Comparison of ENCODE assay signal across 18 cellular contexts in genomic region chr11:84234462-84235202, GRCh38.
DNase-seq lines count a peak whose midpoint lies in the region; ATAC-seq and TF ChIP-seq lines count a peak whose summit lies in the region.
"Had no signal": no experiment of that assay in that cellular context is flagged by ENCODE, and none has a peak within 500 bp of the region (broad histone marks: within the 10 kb centered on the region; RNA-seq: fewer than 3 reads in every experiment).

No MANE protein-coding gene starts in this region.

- intact Hi-C loops in body of pancreas (cut with DNase I): no loop called here

- ATAC-seq in WTC11 (peak; percentile 75), GM21619 (IDR thresholded peaks at IDR 0.05; ENCODE audit: unreplicated experiment) (no peak), HG03342 (IDR thresholded peaks at IDR 0.05; ENCODE audit: unreplicated experiment) (no peak), body of pancreas (no peak)
- ATAC-seq: HCT116, Right ventricle myocardium inferior had no signal

- no peak for TF ChIP-seq CTCF in WTC11 (IDR thresholded peaks at IDR 0.05)
- TF ChIP-seq CTCF in nephron progenitor cell (IDR thresholded peaks at IDR 0.05): no peak
- TF ChIP-seq CTCF in body of pancreas (IDR thresholded peaks at IDR 0.05): no peak

- POLR2A ChIA-PET in WTC11 (lab: Charles Lee): no interaction called here

- H3K4me3 Mint-ChIP-seq in WTC11 (no peak overlapping the region), nephron progenitor cell (no peak overlapping the region)

- no peak for TF ChIP-seq POLR2A in body of pancreas (IDR thresholded peaks at IDR 0.05)

- H3K4me3 ChIP-seq in iPS DF 6.9 (ENCODE audit: low read length) (no peak overlapping the region), MG63 (no peak overlapping the region), body of pancreas (no peak overlapping the region)
- H3K4me3 ChIP-seq: SK-N-MC had no signal

- H3K27me3 ChIP-seq in iPS DF 6.9 (ENCODE audit: control insufficient read depth, insufficient read depth, low read length) (no peaks in the 10 kb centered on the region), MG63 (no peaks in the 10 kb centered on the region), body of pancreas (no peaks in the 10 kb centered on the region)

- no peaks in the 10 kb centered on the region; the same call in 1 of the 2 replicates for H3K4me1 ChIP-seq in iPS DF 6.9 (ENCODE audit: control insufficient read depth, insufficient read depth, low read length)
- no peaks in the 10 kb centered on the region for H3K4me1 ChIP-seq in body of pancreas

- H3K27ac Mint-ChIP-seq in WTC11 (peak overlapping the region; percentile 3; the same call in 1 of the 2 replicates), nephron progenitor cell (no peak overlapping the region)

- no peak overlapping the region for H3K27ac ChIP-seq in iPS DF 6.9 (ENCODE audit: low read length)
- H3K27ac ChIP-seq in body of pancreas: no peak overlapping the region
- H3K27ac ChIP-seq: SK-N-MC had no signal

- H3K27me3 Mint-ChIP-seq in WTC11 (ENCODE audit: low read depth) (no peaks in the 10 kb centered on the region), nephron progenitor cell (ENCODE audit: low read depth, poor library complexity) (no peaks in the 10 kb centered on the region)

- H3K36me3 ChIP-seq in iPS DF 6.9 (ENCODE audit: control insufficient read depth, insufficient read depth, low read length) (no peaks in the 10 kb centered on the region), MG63 (no peaks in the 10 kb centered on the region), body of pancreas (replicated peaks in 1 of 2; ENCODE audit: insufficient read depth in 1 of 2, low read depth in 2 of 2) (no peaks in the 10 kb centered on the region)

- H3K9me3 Mint-ChIP-seq in WTC11 (no peaks in the 10 kb centered on the region), nephron progenitor cell (no peaks in the 10 kb centered on the region)

- no peaks in the 10 kb centered on the region for H3K9me3 ChIP-seq in iPS DF 6.9 (ENCODE audit: control insufficient read depth, insufficient read depth, low read length)
- H3K9me3 ChIP-seq in MG63: no peaks in the 10 kb centered on the region
- H3K9me3 ChIP-seq in body of pancreas: no peaks in the 10 kb centered on the region

- CTCF ChIA-PET in WTC11 (lab: Charles Lee): no interaction called here

- H3K4me1 Mint-ChIP-seq in WTC11: peaks cover 30% of the 10 kb centered on the region
- peaks cover 16% of the 10 kb centered on the region for H3K4me1 Mint-ChIP-seq in nephron progenitor cell

- no peaks in the 10 kb centered on the region for H3K36me3 Mint-ChIP-seq in WTC11
- H3K36me3 Mint-ChIP-seq in nephron progenitor cell (ENCODE audit: low read depth): no peaks in the 10 kb centered on the region

- DNase-seq in WTC11 (ENCODE audit: low spot score) (no peak), iPS DF 6.9 (ENCODE audit: low read depth, low spot score) (peak; percentile 7), nephron progenitor cell (peak; percentile 5), MG63 (no peak), body of pancreas (no peak)
- DNase-seq: ACHN; C1 segment of cervical spinal cord; DMS79 treated with DMSO at 0.1 percent for 48 hours; NCI-H187; NCI-H2107; NCI-H510A; NCI-H748 treated with DMSO at 0.1 percent for 48 hours; NK-92 treated with Interleukin-12 subunit alpha and Interleukin-12 subunit beta, amount 100 ng/mL, for 24 hours had no signal

- no CpG with 5 or more reads among the region's 4 CpGs for WGBS in iPS DF 6.9 (ENCODE audit: insufficient coverage, insufficient read length)
- WGBS in body of pancreas, 2 donors: 40 to 42% methylated on average over 4 of the region's 4 CpGs

TF ChIP-seq in WTC11, 78 proteins besides CTCF, POLR2A, EP300 and RAD21:
- TF ChIP-seq TEAD4 (CRISPR knock-in tag; IDR thresholded peaks at IDR 0.05) (no peak), ZNF219 (CRISPR knock-in tag; IDR thresholded peaks at IDR 0.05; ENCODE audit: borderline replicate concordance) (no peak), ZNF317 (CRISPR knock-in tag; IDR thresholded peaks at IDR 0.05; ENCODE audit: borderline replicate concordance, low read depth) (no peak), ELF4 (CRISPR knock-in tag; IDR thresholded peaks at IDR 0.05; ENCODE audit: low read depth) (no peak), IRF2 (CRISPR knock-in tag; IDR thresholded peaks at IDR 0.05; ENCODE audit: borderline replicate concordance, low read depth) (no peak), ETV6 (CRISPR knock-in tag; IDR thresholded peaks at IDR 0.05) (no peak), ESRRA (CRISPR knock-in tag; IDR thresholded peaks at IDR 0.05; ENCODE audit: borderline replicate concordance) (no peak), ZNF423 (CRISPR knock-in tag; IDR thresholded peaks at IDR 0.05) (no peak), CREB1 (CRISPR knock-in tag; IDR thresholded peaks at IDR 0.05) (no peak), ZBTB21 (CRISPR knock-in tag; IDR thresholded peaks at IDR 0.05; ENCODE audit: borderline replicate concordance) (no peak), MYBL2 (CRISPR knock-in tag; IDR thresholded peaks at IDR 0.05) (no peak), ZNF121 (CRISPR knock-in tag; IDR thresholded peaks at IDR 0.05) (no peak), E2F4 (CRISPR knock-in tag; IDR thresholded peaks at IDR 0.05; ENCODE audit: borderline replicate concordance, low read depth) (no peak), FOXP4 (CRISPR knock-in tag; IDR thresholded peaks at IDR 0.05) (no peak), NFATC4 (CRISPR knock-in tag; IDR thresholded peaks at IDR 0.05) (no peak)

Comparison
In these comparisons a context has a peak if more than half of its experiments do, and no peak if none do; other contexts are left out.
1. DNase-seq: peak in iPS DF 6.9 (single experiment) and nephron progenitor cell (single experiment); none in WTC11 (single experiment), MG63 (single experiment) and body of pancreas (0 of 4).